Comparison of ENCODE assay signal across 1 cellular context in the genomic region with DNA sequence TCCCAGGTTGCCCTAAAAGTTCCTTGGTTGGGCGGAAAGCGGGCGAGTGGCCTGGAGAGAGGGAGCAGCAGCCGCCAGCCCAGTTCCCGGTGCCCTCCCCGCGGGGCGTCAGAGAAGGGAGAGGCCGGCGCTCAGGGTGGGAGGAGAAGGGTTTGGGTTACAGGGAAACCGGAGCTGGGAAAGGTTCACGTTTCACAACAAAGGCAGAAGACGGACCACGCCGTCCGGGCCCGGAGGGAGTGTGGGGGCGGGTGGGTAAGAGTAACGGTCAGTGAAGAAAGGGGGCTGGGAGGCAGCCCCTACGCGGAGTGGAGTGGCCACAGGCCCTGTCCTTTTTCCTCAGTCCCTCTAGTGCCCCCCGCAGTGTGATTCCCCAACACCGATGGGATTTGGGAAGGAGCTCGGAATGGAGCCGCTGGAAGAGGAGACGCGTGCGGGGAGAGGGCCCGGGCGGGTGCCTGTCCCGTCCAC.
TF ChIP-seq lines count a peak whose summit lies in the region.

No MANE protein-coding gene starts in this region.

TF ChIP-seq in WTC11, 78 proteins besides CTCF, POLR2A, EP300 and RAD21 (continued from another document):
- TF ChIP-seq, protein P1, sequence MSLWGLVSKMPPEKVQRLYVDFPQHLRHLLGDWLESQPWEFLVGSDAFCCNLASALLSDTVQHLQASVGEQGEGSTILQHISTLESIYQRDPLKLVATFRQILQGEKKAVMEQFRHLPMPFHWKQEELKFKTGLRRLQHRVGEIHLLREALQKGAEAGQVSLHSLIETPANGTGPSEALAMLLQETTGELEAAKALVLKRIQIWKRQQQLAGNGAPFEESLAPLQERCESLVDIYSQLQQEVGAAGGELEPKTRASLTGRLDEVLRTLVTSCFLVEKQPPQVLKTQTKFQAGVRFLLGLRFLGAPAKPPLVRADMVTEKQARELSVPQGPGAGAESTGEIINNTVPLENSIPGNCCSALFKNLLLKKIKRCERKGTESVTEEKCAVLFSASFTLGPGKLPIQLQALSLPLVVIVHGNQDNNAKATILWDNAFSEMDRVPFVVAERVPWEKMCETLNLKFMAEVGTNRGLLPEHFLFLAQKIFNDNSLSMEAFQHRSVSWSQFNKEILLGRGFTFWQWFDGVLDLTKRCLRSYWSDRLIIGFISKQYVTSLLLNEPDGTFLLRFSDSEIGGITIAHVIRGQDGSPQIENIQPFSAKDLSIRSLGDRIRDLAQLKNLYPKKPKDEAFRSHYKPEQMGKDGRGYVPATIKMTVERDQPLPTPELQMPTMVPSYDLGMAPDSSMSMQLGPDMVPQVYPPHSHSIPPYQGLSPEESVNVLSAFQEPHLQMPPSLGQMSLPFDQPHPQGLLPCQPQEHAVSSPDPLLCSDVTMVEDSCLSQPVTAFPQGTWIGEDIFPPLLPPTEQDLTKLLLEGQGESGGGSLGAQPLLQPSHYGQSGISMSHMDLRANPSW (CRISPR knock-in tag; conservative IDR thresholded peaks at IDR 0.05; ENCODE audit: low read depth) = no peak
- TF ChIP-seq ETV6 (CRISPR knock-in tag; IDR thresholded peaks at IDR 0.05) = no peak
- TF ChIP-seq, protein P2, sequence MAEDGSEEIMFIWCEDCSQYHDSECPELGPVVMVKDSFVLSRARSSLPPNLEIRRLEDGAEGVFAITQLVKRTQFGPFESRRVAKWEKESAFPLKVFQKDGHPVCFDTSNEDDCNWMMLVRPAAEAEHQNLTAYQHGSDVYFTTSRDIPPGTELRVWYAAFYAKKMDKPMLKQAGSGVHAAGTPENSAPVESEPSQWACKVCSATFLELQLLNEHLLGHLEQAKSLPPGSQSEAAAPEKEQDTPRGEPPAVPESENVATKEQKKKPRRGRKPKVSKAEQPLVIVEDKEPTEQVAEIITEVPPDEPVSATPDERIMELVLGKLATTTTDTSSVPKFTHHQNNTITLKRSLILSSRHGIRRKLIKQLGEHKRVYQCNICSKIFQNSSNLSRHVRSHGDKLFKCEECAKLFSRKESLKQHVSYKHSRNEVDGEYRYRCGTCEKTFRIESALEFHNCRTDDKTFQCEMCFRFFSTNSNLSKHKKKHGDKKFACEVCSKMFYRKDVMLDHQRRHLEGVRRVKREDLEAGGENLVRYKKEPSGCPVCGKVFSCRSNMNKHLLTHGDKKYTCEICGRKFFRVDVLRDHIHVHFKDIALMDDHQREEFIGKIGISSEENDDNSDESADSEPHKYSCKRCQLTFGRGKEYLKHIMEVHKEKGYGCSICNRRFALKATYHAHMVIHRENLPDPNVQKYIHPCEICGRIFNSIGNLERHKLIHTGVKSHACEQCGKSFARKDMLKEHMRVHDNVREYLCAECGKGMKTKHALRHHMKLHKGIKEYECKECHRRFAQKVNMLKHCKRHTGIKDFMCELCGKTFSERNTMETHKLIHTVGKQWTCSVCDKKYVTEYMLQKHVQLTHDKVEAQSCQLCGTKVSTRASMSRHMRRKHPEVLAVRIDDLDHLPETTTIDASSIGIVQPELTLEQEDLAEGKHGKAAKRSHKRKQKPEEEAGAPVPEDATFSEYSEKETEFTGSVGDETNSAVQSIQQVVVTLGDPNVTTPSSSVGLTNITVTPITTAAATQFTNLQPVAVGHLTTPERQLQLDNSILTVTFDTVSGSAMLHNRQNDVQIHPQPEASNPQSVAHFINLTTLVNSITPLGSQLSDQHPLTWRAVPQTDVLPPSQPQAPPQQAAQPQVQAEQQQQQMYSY (CRISPR knock-in tag; IDR thresholded peaks at IDR 0.05) = no peak
- no peak for TF ChIP-seq CBFB (CRISPR knock-in tag; IDR thresholded peaks at IDR 0.05; ENCODE audit: low read depth)
- no peak for TF ChIP-seq ZNF232 (CRISPR knock-in tag; IDR thresholded peaks at IDR 0.05)
- TF ChIP-seq ATF1 (CRISPR knock-in tag; IDR thresholded peaks at IDR 0.05) = no peak
- no peak for TF ChIP-seq EMX1 (CRISPR knock-in tag; IDR thresholded peaks at IDR 0.05)
- no peak for TF ChIP-seq GRHL2 (CRISPR knock-in tag; IDR thresholded peaks at IDR 0.05; ENCODE audit: insufficient replicate concordance, severe bottlenecking)
- TF ChIP-seq, protein P3, sequence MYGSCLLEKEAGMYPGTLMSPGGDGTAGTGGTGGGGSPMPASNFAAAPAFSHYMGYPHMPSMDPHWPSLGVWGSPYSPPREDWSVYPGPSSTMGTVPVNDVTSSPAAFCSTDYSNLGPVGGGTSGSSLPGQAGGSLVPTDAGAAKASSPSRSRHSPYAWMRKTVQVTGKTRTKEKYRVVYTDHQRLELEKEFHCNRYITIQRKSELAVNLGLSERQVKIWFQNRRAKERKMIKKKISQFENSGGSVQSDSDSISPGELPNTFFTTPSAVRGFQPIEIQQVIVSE (CRISPR knock-in tag; IDR thresholded peaks at IDR 0.05; ENCODE audit: borderline replicate concordance) = no peak
- TF ChIP-seq SOX15 (CRISPR knock-in tag; IDR thresholded peaks at IDR 0.05) = no peak
